In genomic region chr9:136339173-136339957, GRCh38 we compare ENCODE assay signal across 1 cellular context.
TF ChIP-seq lines count a peak whose summit lies in the region.

No MANE protein-coding gene starts in this region.

TF ChIP-seq in HepG2, 621 proteins besides CTCF, POLR2A, EP300 and RAD21 (continued from another document and continues in another):
- TF ChIP-seq PAXIP1 (CRISPR knock-in tag; conservative IDR thresholded peaks at IDR 0.05) (peak; percentile 8; the same call in 1 of the 2 replicates), ZNF326 (CRISPR knock-in tag; IDR thresholded peaks at IDR 0.05; ENCODE audit: borderline replicate concordance) (no peak), ZNF292 (CRISPR knock-in tag; IDR thresholded peaks at IDR 0.05; ENCODE audit: borderline replicate concordance, low read depth) (no peak), ZFX (CRISPR knock-in tag; IDR thresholded peaks at IDR 0.05; ENCODE audit: low read depth) (peak; percentile 66), ZBTB8A (CRISPR knock-in tag; IDR thresholded peaks at IDR 0.05; ENCODE audit: borderline replicate concordance, low read depth) (no peak), GATAD2A (CRISPR knock-in tag; IDR thresholded peaks at IDR 0.05) (0 out of 2 replicates have a peak, but pooled peaks have one; percentile 41), GRHL1 (CRISPR knock-in tag; conservative IDR thresholded peaks at IDR 0.05) (no peak), YEATS4 (CRISPR knock-in tag; IDR thresholded peaks at IDR 0.05; ENCODE audit: borderline replicate concordance) (no peak), HMG20B (CRISPR knock-in tag; conservative IDR thresholded peaks at IDR 0.05) (no peak), HMGA1 (CRISPR knock-in tag; conservative IDR thresholded peaks at IDR 0.05) (no peak), ZKSCAN1 (IDR thresholded peaks at IDR 0.05; ENCODE audit: low read length) (no peak), CBX1 (IDR thresholded peaks at IDR 0.05; ENCODE audit: low read depth) (no peak), ATRX (CRISPR knock-in tag; IDR thresholded peaks at IDR 0.05; ENCODE audit: borderline replicate concordance) (no peak), AHDC1 (CRISPR knock-in tag; IDR thresholded peaks at IDR 0.05; ENCODE audit: borderline replicate concordance) (no peak), LCORL (IDR thresholded peaks at IDR 0.05) (no peak), LCORL (CRISPR knock-in tag; IDR thresholded peaks at IDR 0.05) (peak; percentile 65; the same call in 1 of the 2 replicates), ZNF615 (CRISPR knock-in tag; IDR thresholded peaks at IDR 0.05; ENCODE audit: borderline replicate concordance) (no peak), ZNF883 (CRISPR knock-in tag; IDR thresholded peaks at IDR 0.05; ENCODE audit: not compliant biosample characterization) (peak; percentile 35), YY1 (IDR thresholded peaks at IDR 0.05; ENCODE audit: insufficient read depth, insufficient replicate concordance, low read depth, low read length) (peak; percentile 31), ZNF205 (CRISPR knock-in tag; IDR thresholded peaks at IDR 0.05) (no peak), CSRNP2 (CRISPR knock-in tag; conservative IDR thresholded peaks at IDR 0.05; ENCODE audit: low read depth) (no peak), PATZ1 (CRISPR knock-in tag; IDR thresholded peaks at IDR 0.05) (no peak), ZNF724P (CRISPR knock-in tag; IDR thresholded peaks at IDR 0.05; ENCODE audit: borderline replicate concordance) (no peak), ZNF704 (CRISPR knock-in tag; IDR thresholded peaks at IDR 0.05; ENCODE audit: borderline replicate concordance) (no peak), HMG20A (CRISPR knock-in tag; IDR thresholded peaks at IDR 0.05; ENCODE audit: borderline replicate concordance) (no peak), NCOA5 (CRISPR knock-in tag; IDR thresholded peaks at IDR 0.05) (no peak), TBX2 (CRISPR knock-in tag; IDR thresholded peaks at IDR 0.05; ENCODE audit: borderline replicate concordance) (peak; percentile 30; the same call in 1 of the 2 replicates), ZNF772 (CRISPR knock-in tag; IDR thresholded peaks at IDR 0.05) (0 out of 2 replicates have a peak, but pooled peaks have one; percentile 30), MAZ (IDR thresholded peaks at IDR 0.05; ENCODE audit: borderline replicate concordance, low read depth, low read length) (no peak), MAZ (CRISPR knock-in tag; IDR thresholded peaks at IDR 0.05; ENCODE audit: low read depth) (0 out of 2 replicates have a peak, but pooled peaks have one; percentile 25), SOX5 (CRISPR knock-in tag; IDR thresholded peaks at IDR 0.05; ENCODE audit: borderline replicate concordance) (peak; percentile 11; the same call in 1 of the 2 replicates), KLF13 (CRISPR knock-in tag; IDR thresholded peaks at IDR 0.05) (no peak), ZSCAN30 (CRISPR knock-in tag; IDR thresholded peaks at IDR 0.05) (no peak), SNRNP70 (IDR thresholded peaks at IDR 0.05; ENCODE audit: low read depth, low read length) (no peak), SRY (CRISPR knock-in tag; IDR thresholded peaks at IDR 0.05) (0 out of 2 replicates have a peak, but pooled peaks have one; percentile 67)
- TF ChIP-seq, protein P1, sequence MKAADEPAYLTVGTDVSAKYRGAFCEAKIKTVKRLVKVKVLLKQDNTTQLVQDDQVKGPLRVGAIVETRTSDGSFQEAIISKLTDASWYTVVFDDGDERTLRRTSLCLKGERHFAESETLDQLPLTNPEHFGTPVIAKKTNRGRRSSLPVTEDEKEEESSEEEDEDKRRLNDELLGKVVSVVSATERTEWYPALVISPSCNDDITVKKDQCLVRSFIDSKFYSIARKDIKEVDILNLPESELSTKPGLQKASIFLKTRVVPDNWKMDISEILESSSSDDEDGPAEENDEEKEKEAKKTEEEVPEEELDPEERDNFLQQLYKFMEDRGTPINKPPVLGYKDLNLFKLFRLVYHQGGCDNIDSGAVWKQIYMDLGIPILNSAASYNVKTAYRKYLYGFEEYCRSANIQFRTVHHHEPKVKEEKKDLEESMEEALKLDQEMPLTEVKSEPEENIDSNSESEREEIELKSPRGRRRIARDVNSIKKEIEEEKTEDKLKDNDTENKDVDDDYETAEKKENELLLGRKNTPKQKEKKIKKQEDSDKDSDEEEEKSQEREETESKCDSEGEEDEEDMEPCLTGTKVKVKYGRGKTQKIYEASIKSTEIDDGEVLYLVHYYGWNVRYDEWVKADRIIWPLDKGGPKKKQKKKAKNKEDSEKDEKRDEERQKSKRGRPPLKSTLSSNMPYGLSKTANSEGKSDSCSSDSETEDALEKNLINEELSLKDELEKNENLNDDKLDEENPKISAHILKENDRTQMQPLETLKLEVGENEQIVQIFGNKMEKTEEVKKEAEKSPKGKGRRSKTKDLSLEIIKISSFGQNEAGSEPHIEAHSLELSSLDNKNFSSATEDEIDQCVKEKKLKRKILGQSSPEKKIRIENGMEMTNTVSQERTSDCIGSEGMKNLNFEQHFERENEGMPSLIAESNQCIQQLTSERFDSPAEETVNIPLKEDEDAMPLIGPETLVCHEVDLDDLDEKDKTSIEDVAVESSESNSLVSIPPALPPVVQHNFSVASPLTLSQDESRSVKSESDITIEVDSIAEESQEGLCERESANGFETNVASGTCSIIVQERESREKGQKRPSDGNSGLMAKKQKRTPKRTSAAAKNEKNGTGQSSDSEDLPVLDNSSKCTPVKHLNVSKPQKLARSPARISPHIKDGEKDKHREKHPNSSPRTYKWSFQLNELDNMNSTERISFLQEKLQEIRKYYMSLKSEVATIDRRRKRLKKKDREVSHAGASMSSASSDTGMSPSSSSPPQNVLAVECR (CRISPR knock-in tag; IDR thresholded peaks at IDR 0.05; ENCODE audit: borderline replicate concordance): peak; percentile 53; the same call in 1 of the 2 replicates
- TF ChIP-seq, protein P2, sequence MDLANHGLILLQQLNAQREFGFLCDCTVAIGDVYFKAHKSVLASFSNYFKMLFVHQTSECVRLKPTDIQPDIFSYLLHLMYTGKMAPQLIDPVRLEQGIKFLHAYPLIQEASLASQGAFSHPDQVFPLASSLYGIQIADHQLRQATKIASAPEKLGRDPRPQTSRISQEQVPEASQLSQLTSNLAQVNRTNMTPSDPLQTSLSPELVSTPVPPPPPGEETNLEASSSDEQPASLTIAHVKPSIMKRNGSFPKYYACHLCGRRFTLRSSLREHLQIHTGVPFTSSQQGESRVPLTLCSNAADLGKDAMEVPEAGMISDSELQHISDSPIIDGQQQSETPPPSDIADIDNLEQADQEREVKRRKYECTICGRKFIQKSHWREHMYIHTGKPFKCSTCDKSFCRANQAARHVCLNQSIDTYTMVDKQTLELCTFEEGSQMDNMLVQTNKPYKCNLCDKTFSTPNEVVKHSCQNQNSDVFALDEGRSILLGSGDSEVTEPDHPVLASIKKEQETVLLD (CRISPR knock-in tag; IDR thresholded peaks at IDR 0.05; ENCODE audit: low read depth): no peak
